11 cellular contexts compared by ENCODE assay signal in genomic region chr11:70486731-70487130, GRCh38.
"Had no signal": no experiment of that assay in that cellular context is flagged by ENCODE, and none has a peak within 500 bp of the region (broad histone marks: within the 10 kb centered on the region; RNA-seq: fewer than 3 reads in every experiment).

No MANE protein-coding gene starts in this region.

- H3K9ac ChIP-seq: GM23248 had no signal

- H2AFZ ChIP-seq: GM23248, GM23338 had no signal

- ATAC-seq: GM23338, HCT116 had no signal

- H3K4me3 ChIP-seq: GM23248, GM23338, HAP-1 had no signal

- H3K27ac ChIP-seq: GM23248 had no signal

- DNase-seq: GM23248, GOT3, H7, H9, HCEC 1CT, HFFc6 had no signal

- H3K36me3 ChIP-seq: HAP-1 had no signal

- FAIRE-seq: H1, H54 had no signal

- H3K4me2 ChIP-seq: GM23338 had no signal

- H3K9me3 ChIP-seq: HAP-1 had no signal

- H3K4me1 ChIP-seq: HAP-1 had no signal
